ENCODE assay signal across 8 cellular contexts in the genomic region with DNA sequence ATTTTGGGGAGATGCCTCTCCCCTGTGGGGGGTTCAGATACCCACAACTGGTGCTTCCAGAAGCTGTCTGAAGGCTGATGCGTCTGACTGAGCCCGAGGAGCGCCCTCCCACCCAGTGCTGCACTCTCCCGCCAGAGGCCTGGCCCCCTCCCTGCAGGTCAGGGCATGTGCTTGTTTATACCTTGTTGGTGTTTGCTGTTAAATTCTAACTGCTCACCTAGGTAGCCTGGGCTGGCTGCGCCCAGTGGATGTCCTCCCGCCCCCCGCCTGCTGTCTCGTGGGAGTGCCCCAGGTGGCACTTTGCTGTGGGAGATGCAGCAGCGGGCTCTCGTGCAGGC. TPM values are rescaled to one million over a fixed set of nuclear protein-coding genes. Genes with fewer than 3 reads are reported as not detected.
DNase-seq lines count a peak whose midpoint lies in the region; ATAC-seq and TF ChIP-seq lines count a peak whose summit lies in the region.

No MANE protein-coding gene starts in this region.

- peak overlapping the region; percentile 80 for H3K9ac ChIP-seq in mesenchymal stem cell (ENCODE audit: low read length)

- H4K91ac ChIP-seq in mesenchymal stem cell (ENCODE audit: low read length): no peak overlapping the region

- H3K4me1 Mint-ChIP-seq in activated T-cell treated with anti-CD3 and anti-CD28 coated beads, Interleukin-2, amount 50 U/mL, for 72 hours (ENCODE audit: low read depth): peaks cover 99% of the 10 kb centered on the region

- H3K4me3 Mint-ChIP-seq in activated T-cell treated with anti-CD3 and anti-CD28 coated beads, Interleukin-2, amount 50 U/mL, for 72 hours: peak overlapping the region; percentile 25 to 58

- H3K18ac ChIP-seq in mesenchymal stem cell (ENCODE audit: low read depth in 1 of 2, low read length in 2 of 2): no peak overlapping the region

- H3K4me3 ChIP-seq in ascending aorta (no peak overlapping the region), mesenchymal stem cell (ENCODE audit: insufficient read depth in 1 of 2, low read depth in 1 of 2, low read length in 2 of 2) (peak overlapping the region in 1 of 2 experiments; percentile 19), tibial artery (no peak overlapping the region)

- H3K14ac ChIP-seq in mesenchymal stem cell (ENCODE audit: low read length in 2 of 2): no peak overlapping the region

- H3K23ac ChIP-seq in mesenchymal stem cell (ENCODE audit: low read length in 2 of 2): no peak overlapping the region

- intact Hi-C loops in ascending aorta (cut with DNase I): loop anchor here (2.0 kb wide), 1 partner anchor 13 kb away; no protein-coding TSS in a partner anchor
- intact Hi-C loops in tibial artery (cut with DNase I; ENCODE audit: low total_unique reads): no loop called here

- H3K36me3 Mint-ChIP-seq in activated T-cell treated with anti-CD3 and anti-CD28 coated beads, Interleukin-2, amount 50 U/mL, for 72 hours (ENCODE audit: insufficient read depth in 2 of 2): peaks cover 0 to 2% of the 10 kb centered on the region in 2 donors

- H3K9me3 ChIP-seq in ascending aorta (no peaks in the 10 kb centered on the region), mesenchymal stem cell (ENCODE audit: control insufficient read depth, low read length) (no peaks in the 10 kb centered on the region), tibial artery (no peaks in the 10 kb centered on the region)

- no peak for ATAC-seq in activated T-cell treated with anti-CD3 and anti-CD28 coated beads, Interleukin-2, amount 50 U/mL, for 72 hours (replicated peaks in 1 of 2)
- ATAC-seq in GM21381 (IDR thresholded peaks at IDR 0.05; ENCODE audit: unreplicated experiment): no peak
- no peak for ATAC-seq in HG02973 (IDR thresholded peaks at IDR 0.05; ENCODE audit: unreplicated experiment)

- H2BK120ac ChIP-seq in mesenchymal stem cell (ENCODE audit: low read depth, low read length): no peak overlapping the region

- no peak for TF ChIP-seq CTCF in ascending aorta (IDR thresholded peaks at IDR 0.05)
- TF ChIP-seq CTCF in tibial artery (IDR thresholded peaks at IDR 0.05): no peak

- H3K27ac ChIP-seq in ascending aorta (peak overlapping the region; percentile 66 to 81), mesenchymal stem cell (ENCODE audit: low read length, poor library complexity, severe bottlenecking) (no peak overlapping the region), tibial artery (peak overlapping the region; percentile 71 to 72)

- no peak overlapping the region for H2BK15ac ChIP-seq in mesenchymal stem cell (ENCODE audit: low read depth, poor library complexity, severe bottlenecking)

- no peak overlapping the region for H2AFZ ChIP-seq in mesenchymal stem cell (ENCODE audit: low read depth, low read length)

- no peak overlapping the region for H2BK12ac ChIP-seq in mesenchymal stem cell (ENCODE audit: low read length in 2 of 2)

- no peak overlapping the region for H2AK5ac ChIP-seq in mesenchymal stem cell (ENCODE audit: low read length, severe bottlenecking)

- no peak overlapping the region for H2BK5ac ChIP-seq in mesenchymal stem cell (ENCODE audit: low read depth, low read length, poor library complexity, severe bottlenecking)

- H3K9me3 Mint-ChIP-seq in activated T-cell treated with anti-CD3 and anti-CD28 coated beads, Interleukin-2, amount 50 U/mL, for 72 hours: no peaks in the 10 kb centered on the region

- H3K27me3 Mint-ChIP-seq in activated T-cell treated with anti-CD3 and anti-CD28 coated beads, Interleukin-2, amount 50 U/mL, for 72 hours (ENCODE audit: low read depth): no peaks in the 10 kb centered on the region

- H3K4ac ChIP-seq in mesenchymal stem cell (ENCODE audit: low read depth in 1 of 2, low read length in 2 of 2): no peak overlapping the region

- peaks cover 25 to 57% of the 10 kb centered on the region in 2 donors for H3K4me1 ChIP-seq in ascending aorta
- H3K4me1 ChIP-seq in mesenchymal stem cell (ENCODE audit: control insufficient read depth, insufficient read depth, low read depth, low read length): peaks cover 20% of the 10 kb centered on the region
- H3K4me1 ChIP-seq in tibial artery: peaks cover 0 to 92% (median 69%) of the 10 kb centered on the region in 4 donors

- no peak overlapping the region for H3K4me2 ChIP-seq in mesenchymal stem cell (ENCODE audit: low read length, poor library complexity, severe bottlenecking)

- H3K36me3 ChIP-seq in ascending aorta (peaks cover 0 to 4% of the 10 kb centered on the region in 2 donors), mesenchymal stem cell (ENCODE audit: control insufficient read depth in 1 of 2, insufficient read depth in 2 of 2, low read depth in 1 of 2, low read length in 2 of 2) (peaks cover 0 to 10% of the 10 kb centered on the region in 2 experiments), tibial artery (no peaks in the 10 kb centered on the region)

- peak overlapping the region; percentile 89 for H3K27ac Mint-ChIP-seq in activated T-cell treated with anti-CD3 and anti-CD28 coated beads, Interleukin-2, amount 50 U/mL, for 72 hours

- no peaks in the 10 kb centered on the region for H3K27me3 ChIP-seq in ascending aorta
- no peaks in the 10 kb centered on the region for H3K27me3 ChIP-seq in mesenchymal stem cell (ENCODE audit: control insufficient read depth in 1 of 2, insufficient read depth in 1 of 2, low read length in 2 of 2)
- H3K27me3 ChIP-seq in tibial artery: no peaks in the 10 kb centered on the region

- 96% methylated on average over 10 of the region's 10 CpGs for WGBS in mesenchymal stem cell

- H4K8ac ChIP-seq in mesenchymal stem cell (ENCODE audit: low read length): no peak overlapping the region

- peaks cover 67% of the 10 kb centered on the region for H3K79me1 ChIP-seq in mesenchymal stem cell (replicated peaks; ENCODE audit: low read length, poor library complexity, severe bottlenecking)

- DNase-seq in activated T-cell treated with anti-CD3 and anti-CD28 coated beads, Interleukin-2, amount 50 U/mL, for 72 hours: no peak
- no peak for DNase-seq in activated T-cell treated with anti-CD3 and anti-CD28 coated beads, Interleukin-2, amount 50 U/mL, for 1 hour
- DNase-seq in ascending aorta (ENCODE audit: low spot score in 2 of 2) (no peak), mesenchymal stem cell (no peak), tibial artery (no peak), DMS 273 treated with DMSO at 0.1 percent for 48 hours (lab: John Stamatoyannopoulos, UW) (no peak)

RNA-seq across cellular contexts. Expression of gene KLF13, which starts 12.9 kb away (rescaled TPM):
- 100 to 1,000 TPM; 260 to 273 TPM for total RNA-seq in activated T-cell treated with anti-CD3 and anti-CD28 coated beads, Interleukin-2, amount 50 U/mL, for 72 hours
- 235 TPM for total RNA-seq in ascending aorta
- 93.2 TPM for polyA plus RNA-seq in mesenchymal stem cell (2013, experiment 1 of 2)
- 91.8 TPM for polyA plus RNA-seq in mesenchymal stem cell (2013, experiment 2 of 2)
